Comparison of ENCODE assay signal across 1 cellular context in the genomic region with DNA sequence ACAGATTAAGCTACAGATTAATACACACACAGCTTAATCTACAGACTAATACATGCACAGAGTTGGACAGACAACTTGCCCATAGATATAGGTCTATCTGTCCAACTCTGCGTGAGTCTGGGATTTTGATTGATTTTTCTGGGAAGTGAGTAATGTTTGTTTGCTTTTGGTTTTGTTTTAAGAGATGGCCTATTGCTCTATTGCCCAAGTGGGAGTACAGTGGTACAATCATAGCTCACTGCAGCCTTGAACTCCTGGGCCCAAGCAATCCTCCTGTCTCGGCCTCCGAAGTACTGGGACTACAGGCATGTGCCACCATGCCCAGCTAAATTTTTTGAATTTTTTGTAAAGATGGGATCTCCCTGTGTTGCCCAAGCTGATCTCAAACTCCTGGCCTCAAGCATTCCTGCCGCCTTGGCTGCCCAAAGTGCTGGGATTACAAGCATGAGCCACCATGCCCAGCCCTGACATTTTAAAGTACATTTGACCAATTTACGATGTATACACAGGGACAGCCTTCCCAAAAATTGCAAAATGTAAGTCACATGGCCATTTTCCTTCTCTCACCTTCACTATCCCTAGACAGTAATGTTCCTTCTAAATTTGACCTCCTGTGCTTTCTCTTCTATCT.
TF ChIP-seq lines count a peak whose summit lies in the region.

No MANE protein-coding gene starts in this region.

TF ChIP-seq in HepG2, 621 proteins besides CTCF, POLR2A, EP300 and RAD21 (continued from another document):
- TF ChIP-seq, protein P1, sequence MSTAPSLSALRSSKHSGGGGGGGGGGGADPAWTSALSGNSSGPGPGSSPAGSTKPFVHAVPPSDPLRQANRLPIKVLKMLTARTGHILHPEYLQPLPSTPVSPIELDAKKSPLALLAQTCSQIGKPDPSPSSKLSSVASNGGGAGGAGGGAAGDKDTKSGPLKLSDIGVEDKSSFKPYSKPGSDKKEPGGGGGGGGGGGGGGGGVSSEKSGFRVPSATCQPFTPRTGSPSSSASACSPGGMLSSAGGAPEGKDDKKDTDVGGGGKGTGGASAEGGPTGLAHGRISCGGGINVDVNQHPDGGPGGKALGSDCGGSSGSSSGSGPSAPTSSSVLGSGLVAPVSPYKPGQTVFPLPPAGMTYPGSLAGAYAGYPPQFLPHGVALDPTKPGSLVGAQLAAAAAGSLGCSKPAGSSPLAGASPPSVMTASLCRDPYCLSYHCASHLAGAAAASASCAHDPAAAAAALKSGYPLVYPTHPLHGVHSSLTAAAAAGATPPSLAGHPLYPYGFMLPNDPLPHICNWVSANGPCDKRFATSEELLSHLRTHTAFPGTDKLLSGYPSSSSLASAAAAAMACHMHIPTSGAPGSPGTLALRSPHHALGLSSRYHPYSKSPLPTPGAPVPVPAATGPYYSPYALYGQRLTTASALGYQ (CRISPR knock-in tag; IDR thresholded peaks at IDR 0.05): peak; percentile 51; the same call in 1 of the 2 replicates
- TF ChIP-seq, protein P2, sequence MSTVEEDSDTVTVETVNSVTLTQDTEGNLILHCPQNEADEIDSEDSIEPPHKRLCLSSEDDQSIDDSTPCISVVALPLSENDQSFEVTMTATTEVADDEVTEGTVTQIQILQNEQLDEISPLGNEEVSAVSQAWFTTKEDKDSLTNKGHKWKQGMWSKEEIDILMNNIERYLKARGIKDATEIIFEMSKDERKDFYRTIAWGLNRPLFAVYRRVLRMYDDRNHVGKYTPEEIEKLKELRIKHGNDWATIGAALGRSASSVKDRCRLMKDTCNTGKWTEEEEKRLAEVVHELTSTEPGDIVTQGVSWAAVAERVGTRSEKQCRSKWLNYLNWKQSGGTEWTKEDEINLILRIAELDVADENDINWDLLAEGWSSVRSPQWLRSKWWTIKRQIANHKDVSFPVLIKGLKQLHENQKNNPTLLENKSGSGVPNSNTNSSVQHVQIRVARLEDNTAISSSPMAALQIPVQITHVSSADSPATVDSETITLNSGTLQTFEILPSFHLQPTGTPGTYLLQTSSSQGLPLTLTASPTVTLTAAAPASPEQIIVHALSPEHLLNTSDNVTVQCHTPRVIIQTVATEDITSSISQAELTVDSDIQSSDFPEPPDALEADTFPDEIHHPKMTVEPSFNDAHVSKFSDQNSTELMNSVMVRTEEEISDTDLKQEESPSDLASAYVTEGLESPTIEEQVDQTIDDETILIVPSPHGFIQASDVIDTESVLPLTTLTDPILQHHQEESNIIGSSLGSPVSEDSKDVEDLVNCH (CRISPR knock-in tag; IDR thresholded peaks at IDR 0.05): no peak
- TF ChIP-seq ZNF30 (CRISPR knock-in tag; IDR thresholded peaks at IDR 0.05) (no peak), IRF2 (CRISPR knock-in tag; IDR thresholded peaks at IDR 0.05) (peak; percentile 60; the same call in 1 of the 2 replicates), REPIN1 (CRISPR knock-in tag; IDR thresholded peaks at IDR 0.05; ENCODE audit: borderline replicate concordance, low read depth) (0 out of 2 replicates have a peak, but pooled peaks have one; percentile 56), ETV5 (CRISPR knock-in tag; IDR thresholded peaks at IDR 0.05; ENCODE audit: borderline replicate concordance) (peak; percentile 41; the same call in 1 of the 2 replicates), ZNF629 (CRISPR knock-in tag; conservative IDR thresholded peaks at IDR 0.05) (no peak), KMT2A (CRISPR knock-in tag; IDR thresholded peaks at IDR 0.05) (no peak)
